In genomic region chr19:57319869-57320179, GRCh38 we compare ENCODE assay signal across 8 cellular contexts. TPM values are rescaled to one million over a fixed set of nuclear protein-coding genes. Genes with fewer than 3 reads are reported as not detected.
DNase-seq lines count a peak whose midpoint lies in the region; ATAC-seq and TF ChIP-seq lines count a peak whose summit lies in the region.

No MANE protein-coding gene starts in this region.

- H3K4me1 ChIP-seq in thymus (ENCODE audit: control insufficient read depth, insufficient read depth, low read length): peaks cover 18% of the 10 kb centered on the region

- H3K4me1 Mint-ChIP-seq in activated CD4-positive, alpha-beta T cell treated with anti-CD3 and anti-CD28 coated beads, Interleukin-2, amount 10 ng/mL, durations not matched to agents 7 days and 5 days: peaks cover 29% of the 10 kb centered on the region
- H3K4me1 Mint-ChIP-seq in activated naive CD8-positive, alpha-beta T cell treated with anti-CD3 and anti-CD28 coated beads, Interleukin-2, amount 50 U/mL, for 24 hours: peaks cover 29% of the 10 kb centered on the region

- H3K9me3 ChIP-seq in thymus (ENCODE audit: control insufficient read depth): no peaks in the 10 kb centered on the region

- peak overlapping the region; percentile 85 for H3K4me3 Mint-ChIP-seq in activated CD4-positive, alpha-beta T cell treated with anti-CD3 and anti-CD28 coated beads, Interleukin-2, amount 10 ng/mL, durations not matched to agents 7 days and 5 days
- peak overlapping the region; percentile 89 for H3K4me3 Mint-ChIP-seq in activated naive CD8-positive, alpha-beta T cell treated with anti-CD3 and anti-CD28 coated beads, Interleukin-2, amount 50 U/mL, for 24 hours

- peaks cover 35% of the 10 kb centered on the region for H3K36me3 Mint-ChIP-seq in activated CD4-positive, alpha-beta T cell treated with anti-CD3 and anti-CD28 coated beads, Interleukin-2, amount 10 ng/mL, durations not matched to agents 7 days and 5 days (ENCODE audit: low read depth)
- peaks cover 27% of the 10 kb centered on the region for H3K36me3 Mint-ChIP-seq in activated naive CD8-positive, alpha-beta T cell treated with anti-CD3 and anti-CD28 coated beads, Interleukin-2, amount 50 U/mL, for 24 hours (ENCODE audit: low read depth)

- WGBS in thymus: 2% methylated on average over 1 of the region's 1 CpG

- H3K27ac ChIP-seq in thymus (ENCODE audit: low read depth): peak overlapping the region; percentile 93

- ATAC-seq in activated naive CD8-positive, alpha-beta T cell treated with anti-CD3 and anti-CD28 coated beads, Interleukin-2, amount 50 U/mL, for 24 hours: no peak
- ATAC-seq in HG03196 (IDR thresholded peaks at IDR 0.05; ENCODE audit: unreplicated experiment): no peak
- ATAC-seq in HG03135 (IDR thresholded peaks at IDR 0.05; ENCODE audit: unreplicated experiment): no peak

- H3K36me3 ChIP-seq in kidney epithelial cell (ENCODE audit: control insufficient read depth, insufficient read depth, low read length): peaks cover 4% of the 10 kb centered on the region
- H3K36me3 ChIP-seq in thymus (ENCODE audit: control insufficient read depth, insufficient read depth): peaks cover 12% of the 10 kb centered on the region

- H3K9me3 Mint-ChIP-seq in activated CD4-positive, alpha-beta T cell treated with anti-CD3 and anti-CD28 coated beads, Interleukin-2, amount 10 ng/mL, durations not matched to agents 7 days and 5 days: peaks cover 30% of the 10 kb centered on the region
- H3K9me3 Mint-ChIP-seq in activated naive CD8-positive, alpha-beta T cell treated with anti-CD3 and anti-CD28 coated beads, Interleukin-2, amount 50 U/mL, for 24 hours: peaks cover 35% of the 10 kb centered on the region

- CTCF ChIA-PET in activated CD4-positive, alpha-beta T cell treated with anti-CD3 and anti-CD28 coated beads, Interleukin-2, amount 10 ng/mL, durations not matched to agents 7 days and 5 days (lab: Charles Lee): interaction anchor here (0.6 kb wide), 1 partner anchor 56 kb away, joined by 3 read pairs; no protein-coding TSS in a partner anchor

- H3K27me3 Mint-ChIP-seq in activated CD4-positive, alpha-beta T cell treated with anti-CD3 and anti-CD28 coated beads, Interleukin-2, amount 10 ng/mL, durations not matched to agents 7 days and 5 days: peaks cover 36% of the 10 kb centered on the region
- H3K27me3 Mint-ChIP-seq in activated naive CD8-positive, alpha-beta T cell treated with anti-CD3 and anti-CD28 coated beads, Interleukin-2, amount 50 U/mL, for 24 hours: peaks cover 24% of the 10 kb centered on the region

- TF ChIP-seq CTCF in kidney epithelial cell (IDR thresholded peaks at IDR 0.05; ENCODE audit: insufficient read depth, low read length, poor library complexity, severe bottlenecking): no peak

- POLR2A ChIA-PET in activated CD4-positive, alpha-beta T cell treated with anti-CD3 and anti-CD28 coated beads, Interleukin-2, amount 10 ng/mL, durations not matched to agents 7 days and 5 days (lab: Charles Lee): no interaction called here

- H3K27me3 ChIP-seq in kidney epithelial cell (ENCODE audit: control insufficient read depth, insufficient read depth, low read length): peaks cover 10% of the 10 kb centered on the region
- peaks cover 19% of the 10 kb centered on the region for H3K27me3 ChIP-seq in thymus (ENCODE audit: control insufficient read depth, insufficient read depth)

- H3K27ac Mint-ChIP-seq in activated CD4-positive, alpha-beta T cell treated with anti-CD3 and anti-CD28 coated beads, Interleukin-2, amount 10 ng/mL, durations not matched to agents 7 days and 5 days: peak overlapping the region; percentile 97
- H3K27ac Mint-ChIP-seq in activated naive CD8-positive, alpha-beta T cell treated with anti-CD3 and anti-CD28 coated beads, Interleukin-2, amount 50 U/mL, for 24 hours: peak overlapping the region; percentile 89

- no peak for DNase-seq in activated CD4-positive, alpha-beta T cell treated with anti-CD3 and anti-CD28 coated beads, Interleukin-2, amount 10 ng/mL, durations not matched to agents 7 days and 5 days
- DNase-seq in activated CD4-positive, alpha-beta T cell treated with anti-CD3 and anti-CD28 coated beads, Interleukin-2, amount 50 U/mL, for 48 hours: no peak
- no peak for DNase-seq in activated naive CD8-positive, alpha-beta T cell treated with anti-CD3 and anti-CD28 coated beads, Interleukin-2, amount 50 U/mL, for 24 hours
- DNase-seq in kidney epithelial cell (ENCODE audit: low read depth): no peak
- no peak for DNase-seq in iPS-NIHi11 (ENCODE audit: low spot score)

- H3K4me3 ChIP-seq in kidney epithelial cell (ENCODE audit: low read depth, low read length) (peak overlapping the region; percentile 76), thymus (ENCODE audit: low read length) (peak overlapping the region; percentile 65)

RNA-seq across cellular contexts. Expression of gene ZNF543, which starts 0.4 kb away (rescaled TPM):
- 1 to 10 TPM; 8.7 to 9.1 TPM for total RNA-seq in activated CD4-positive, alpha-beta T cell treated with anti-CD3 and anti-CD28 coated beads, Interleukin-2, amount 10 ng/mL, durations not matched to agents 7 days and 5 days
- 9.8 and 12.4 TPM in 2 replicates for total RNA-seq in kidney epithelial cell
- polyA plus RNA-seq in thymus: 3.9 TPM

RNA-seq across cellular contexts. Expression of gene ZNF304, which starts 31.2 kb away (rescaled TPM):
- 1 to 10 TPM; 9.0 TPM for total RNA-seq in activated CD4-positive, alpha-beta T cell treated with anti-CD3 and anti-CD28 coated beads, Interleukin-2, amount 10 ng/mL, durations not matched to agents 7 days and 5 days
- total RNA-seq in kidney epithelial cell: 8.0 and 8.3 TPM in 2 replicates
- 7.9 TPM for polyA plus RNA-seq in thymus

RNA-seq across cellular contexts. Expression of gene ZNF460, which starts 39.5 kb away (rescaled TPM):
- total RNA-seq in activated CD4-positive, alpha-beta T cell treated with anti-CD3 and anti-CD28 coated beads, Interleukin-2, amount 10 ng/mL, durations not matched to agents 7 days and 5 days: 10 to 100 TPM; 41.3 to 45.0 TPM
- total RNA-seq in kidney epithelial cell: 122 and 134 TPM in 2 replicates
- 1.4 TPM for polyA plus RNA-seq in thymus

RNA-seq across cellular contexts. Expression of gene TRAPPC2B, which starts 43.5 kb away (rescaled TPM):
- total RNA-seq in activated CD4-positive, alpha-beta T cell treated with anti-CD3 and anti-CD28 coated beads, Interleukin-2, amount 10 ng/mL, durations not matched to agents 7 days and 5 days: 10 to 100 TPM in 1 of 2 experiments, 1 to 10 TPM in 1; 9.0 to 10.3 TPM
- total RNA-seq in kidney epithelial cell: 16.4 and 28.7 TPM in 2 replicates
- 42.2 TPM for polyA plus RNA-seq in thymus

RNA-seq across cellular contexts. Expression of gene ZNF547, which starts 43.5 kb away (rescaled TPM):
- 1 to 10 TPM; 4.6 TPM for total RNA-seq in activated CD4-positive, alpha-beta T cell treated with anti-CD3 and anti-CD28 coated beads, Interleukin-2, amount 10 ng/mL, durations not matched to agents 7 days and 5 days
- total RNA-seq in kidney epithelial cell: 1.7 and 6.0 TPM in 2 replicates
- 7.2 TPM for polyA plus RNA-seq in thymus
